22 cellular contexts compared by ENCODE assay signal in genomic region chr18:2587788-2588187, GRCh38. TPM values are rescaled to one million over a fixed set of nuclear protein-coding genes. Genes with fewer than 3 reads are reported as not detected.
A peak's percentile ranks its signal among the peaks of the same experiment; 100 is the strongest.
DNase-seq lines count a peak whose midpoint lies in the region; ATAC-seq, FAIRE-seq and TF ChIP-seq lines count a peak whose summit lies in the region.
"Had no signal": no experiment of that assay in that cellular context is flagged by ENCODE, and none has a peak within 500 bp of the region (broad histone marks: within the 10 kb centered on the region; RNA-seq: fewer than 3 reads in every experiment).

No MANE protein-coding gene starts in this region.

- peaks cover 5% of the 10 kb centered on the region for H3K4me1 ChIP-seq in HEK293 (ENCODE audit: control insufficient read depth, insufficient read depth, low read length)
- H3K4me1 ChIP-seq: pancreas, testis had no signal

- H3K9me3 Mint-ChIP-seq in activated CD4-positive, alpha-beta T cell treated with anti-CD3 and anti-CD28 coated beads, Interleukin-2, amount 10 ng/mL, durations not matched to agents 24 days and 14 days = no peaks in the 10 kb centered on the region
- H3K9me3 Mint-ChIP-seq in activated T-helper 1 cell treated with anti-CD3 and anti-CD28 coated beads, Interleukin-12 subunit alpha, Interleukin-12 subunit beta, Interleukin-2, Interleukin-4 antibody, amounts not matched to agents 30 ng/mL and 10 ng/mL and 1 ng/mL, durations not matched to agents 14 hours and 24 hours and 36 hours = no peaks in the 10 kb centered on the region
- H3K9me3 Mint-ChIP-seq in neural crest cell = no peaks in the 10 kb centered on the region
- H3K9me3 Mint-ChIP-seq: dendritic cell treated with granulocyte-macrophage colony-stimulating factor and Interleukin-4, amounts not matched to agents 40 ng/mL and 50 ng/mL, for 4 days; IgD-negative memory B cell had no signal

- DNase-seq in activated CD4-positive, alpha-beta T cell treated with anti-CD3 and anti-CD28 coated beads, Interleukin-2, amount 10 ng/mL, durations not matched to agents 24 days and 14 days = no peak
- DNase-seq in activated CD4-positive, alpha-beta T cell treated with anti-CD3 and anti-CD28 coated beads, Interleukin-2, amount 50 U/mL, for 1 hour = no peak
- no peak for DNase-seq in activated T-helper 1 cell treated with anti-CD3 and anti-CD28 coated beads, Interleukin-12 subunit alpha, Interleukin-12 subunit beta, Interleukin-2, Interleukin-4 antibody, amounts not matched to agents 30 ng/mL and 10 ng/mL and 1 ng/mL, durations not matched to agents 14 hours and 24 hours and 36 hours (ENCODE audit: low spot score)
- DNase-seq in neural crest cell (ENCODE audit: low read depth, low spot score) (no peak), RCC 7860 (ENCODE audit: low spot score) (no peak), NCI-H1436 treated with DMSO at 0.1 percent for 48 hours (lab: John Stamatoyannopoulos, UW) (no peak)
- DNase-seq: activated gamma-delta T cell; brain microvascular endothelial cell; DMS153; glutamatergic neuron; left ventricle myocardium superior; NCI-H2081; NCI-H524 treated with DMSO at 0.1 percent for 48 hours; pancreas; stimulated activated CD4-positive, alpha-beta T cell treated with anti-CD3 and anti-CD28 coated beads, Interleukin-4, amount 100 ng/mL, for 4 hours; stimulated activated CD8-positive, alpha-beta memory T cell treated with anti-CD3 and anti-CD28 coated beads, Interleukin-4, amount 100 ng/mL, for 48 hours; testis had no signal

- no peak overlapping the region for H3K4me3 ChIP-seq in HEK293 (ENCODE audit: low read depth, low read length)
- H3K4me3 ChIP-seq: pancreas, testis had no signal

- H3K36me3 Mint-ChIP-seq in activated CD4-positive, alpha-beta T cell treated with anti-CD3 and anti-CD28 coated beads, Interleukin-2, amount 10 ng/mL, durations not matched to agents 24 days and 14 days (ENCODE audit: low read depth) = peaks cover 45% of the 10 kb centered on the region
- peaks cover 30% of the 10 kb centered on the region for H3K36me3 Mint-ChIP-seq in activated T-helper 1 cell treated with anti-CD3 and anti-CD28 coated beads, Interleukin-12 subunit alpha, Interleukin-12 subunit beta, Interleukin-2, Interleukin-4 antibody, amounts not matched to agents 30 ng/mL and 10 ng/mL and 1 ng/mL, durations not matched to agents 14 hours and 24 hours and 36 hours (ENCODE audit: low read depth)
- H3K36me3 Mint-ChIP-seq in neural crest cell (ENCODE audit: low read depth) = peaks cover 11% of the 10 kb centered on the region

- H3K27ac ChIP-seq in HEK293 (ENCODE audit: extremely low read depth, low read depth, low read length) = peak overlapping the region; percentile 40; the same call in 1 of the 2 replicates
- H3K27ac ChIP-seq: brain microvascular endothelial cell, pancreas, testis had no signal

- ATAC-seq in HG03135 (IDR thresholded peaks at IDR 0.05; ENCODE audit: unreplicated experiment) = no peak
- ATAC-seq: left ventricle myocardium superior, pancreas had no signal

- CTCF ChIA-PET in HEK293 (lab: Yijun Ruan, JAX) = no interaction called here

- H3K9me3 ChIP-seq in HEK293 (ENCODE audit: control insufficient read depth, insufficient read depth, low read depth, low read length) = no peaks in the 10 kb centered on the region
- H3K9me3 ChIP-seq: pancreas, testis had no signal

- POLR2A ChIA-PET in HEK293 (lab: Yijun Ruan, JAX) = no interaction called here

- intact Hi-C loops in activated CD4-positive, alpha-beta T cell treated with anti-CD3 and anti-CD28 coated beads, Interleukin-2, amount 10 ng/mL, durations not matched to agents 24 days and 14 days (cut with micrococcal nuclease) = loop anchor here (2.0 to 5.0 kb wide), 3 partner anchors 15 to 70 kb away; partner anchors contain the start of gene SMCHD1
- intact Hi-C loops in activated T-helper 1 cell treated with anti-CD3 and anti-CD28 coated beads, Interleukin-12 subunit alpha, Interleukin-12 subunit beta, Interleukin-2, Interleukin-4 antibody, amounts not matched to agents 30 ng/mL and 10 ng/mL and 1 ng/mL, durations not matched to agents 14 hours and 24 hours and 36 hours (cut with micrococcal nuclease) = loop anchor here (2.0 kb wide), 2 partner anchors 15 to 17 kb away; no protein-coding TSS in a partner anchor

- peaks cover 45 to 70% of the 10 kb centered on the region in 2 experiments for H3K36me3 ChIP-seq in HEK293 (ENCODE audit: control insufficient read depth in 2 of 2, insufficient read depth in 1 of 2, low read length in 2 of 2)
- H3K36me3 ChIP-seq: brain microvascular endothelial cell, pancreas had no signal

- peaks cover 37% of the 10 kb centered on the region for H3K4me1 Mint-ChIP-seq in activated CD4-positive, alpha-beta T cell treated with anti-CD3 and anti-CD28 coated beads, Interleukin-2, amount 10 ng/mL, durations not matched to agents 24 days and 14 days
- H3K4me1 Mint-ChIP-seq in activated T-helper 1 cell treated with anti-CD3 and anti-CD28 coated beads, Interleukin-12 subunit alpha, Interleukin-12 subunit beta, Interleukin-2, Interleukin-4 antibody, amounts not matched to agents 30 ng/mL and 10 ng/mL and 1 ng/mL, durations not matched to agents 14 hours and 24 hours and 36 hours (ENCODE audit: low read depth) = peaks cover 53% of the 10 kb centered on the region
- no peaks in the 10 kb centered on the region for H3K4me1 Mint-ChIP-seq in neural crest cell

- H3K27me3 Mint-ChIP-seq in activated CD4-positive, alpha-beta T cell treated with anti-CD3 and anti-CD28 coated beads, Interleukin-2, amount 10 ng/mL, durations not matched to agents 24 days and 14 days = no peaks in the 10 kb centered on the region
- H3K27me3 Mint-ChIP-seq in activated T-helper 1 cell treated with anti-CD3 and anti-CD28 coated beads, Interleukin-12 subunit alpha, Interleukin-12 subunit beta, Interleukin-2, Interleukin-4 antibody, amounts not matched to agents 30 ng/mL and 10 ng/mL and 1 ng/mL, durations not matched to agents 14 hours and 24 hours and 36 hours (ENCODE audit: insufficient read depth) = no peaks in the 10 kb centered on the region
- no peaks in the 10 kb centered on the region for H3K27me3 Mint-ChIP-seq in neural crest cell (ENCODE audit: low read depth)
- H3K27me3 Mint-ChIP-seq: dendritic cell treated with granulocyte-macrophage colony-stimulating factor and Interleukin-4, amounts not matched to agents 40 ng/mL and 50 ng/mL, for 4 days; IgD-negative memory B cell had no signal

- H3K4me3 Mint-ChIP-seq in activated CD4-positive, alpha-beta T cell treated with anti-CD3 and anti-CD28 coated beads, Interleukin-2, amount 10 ng/mL, durations not matched to agents 24 days and 14 days = peak overlapping the region; percentile 13
- peak overlapping the region; percentile 21 for H3K4me3 Mint-ChIP-seq in activated T-helper 1 cell treated with anti-CD3 and anti-CD28 coated beads, Interleukin-12 subunit alpha, Interleukin-12 subunit beta, Interleukin-2, Interleukin-4 antibody, amounts not matched to agents 30 ng/mL and 10 ng/mL and 1 ng/mL, durations not matched to agents 14 hours and 24 hours and 36 hours
- H3K4me3 Mint-ChIP-seq in neural crest cell = no peak overlapping the region
- H3K4me3 Mint-ChIP-seq: dendritic cell treated with granulocyte-macrophage colony-stimulating factor and Interleukin-4, amounts not matched to agents 40 ng/mL and 50 ng/mL, for 4 days; IgD-negative memory B cell had no signal

- no peak for FAIRE-seq in RCC 7860 (lab: Jason Lieb, UNC)
- FAIRE-seq: H1, pancreas had no signal

- TF ChIP-seq CTCF in HEK293 (tag by site-specific recombination; IDR thresholded peaks at IDR 0.05) (no peak), neural crest cell (conservative IDR thresholded peaks at IDR 0.05) (no peak)

- H3K27ac Mint-ChIP-seq in activated CD4-positive, alpha-beta T cell treated with anti-CD3 and anti-CD28 coated beads, Interleukin-2, amount 10 ng/mL, durations not matched to agents 24 days and 14 days = peak overlapping the region; percentile 22
- peak overlapping the region; percentile 83 for H3K27ac Mint-ChIP-seq in activated T-helper 1 cell treated with anti-CD3 and anti-CD28 coated beads, Interleukin-12 subunit alpha, Interleukin-12 subunit beta, Interleukin-2, Interleukin-4 antibody, amounts not matched to agents 30 ng/mL and 10 ng/mL and 1 ng/mL, durations not matched to agents 14 hours and 24 hours and 36 hours
- peak overlapping the region; percentile 8 for H3K27ac Mint-ChIP-seq in neural crest cell (ENCODE audit: unreplicated experiment)
- H3K27ac Mint-ChIP-seq: dendritic cell treated with granulocyte-macrophage colony-stimulating factor and Interleukin-4, amounts not matched to agents 40 ng/mL and 50 ng/mL, for 4 days had no signal

TF ChIP-seq in HEK293, 187 proteins besides CTCF, POLR2A, EP300 and RAD21 (continues in another document):
- TF ChIP-seq ZNF514 (tag by site-specific recombination; IDR thresholded peaks at IDR 0.05) = no peak
- peak; percentile 73 for TF ChIP-seq ZBTB44 (tag by site-specific recombination; IDR thresholded peaks at IDR 0.05)
- no peak for TF ChIP-seq ZNF423 (tag by site-specific recombination; IDR thresholded peaks at IDR 0.05)

RNA-seq across cellular contexts. Expression of gene NDC80, which starts 16.4 kb away (rescaled TPM):
- 42.4 and 50.5 TPM in 2 replicates for total RNA-seq in activated CD4-positive, alpha-beta T cell treated with anti-CD3 and anti-CD28 coated beads, Interleukin-2, amount 10 ng/mL, durations not matched to agents 24 days and 14 days
- total RNA-seq in activated T-helper 1 cell treated with anti-CD3 and anti-CD28 coated beads, Interleukin-12 subunit alpha, Interleukin-12 subunit beta, Interleukin-2, Interleukin-4 antibody, amounts not matched to agents 30 ng/mL and 10 ng/mL and 1 ng/mL, durations not matched to agents 14 hours and 24 hours and 36 hours = 41.2 and 42.6 TPM in 2 replicates
- total RNA-seq in neural crest cell = 49.5 and 52.1 TPM in 2 replicates

RNA-seq across cellular contexts. Expression of gene METTL4, which starts 16.5 kb away (rescaled TPM):
- 17.7 and 18.4 TPM in 2 replicates for total RNA-seq in activated CD4-positive, alpha-beta T cell treated with anti-CD3 and anti-CD28 coated beads, Interleukin-2, amount 10 ng/mL, durations not matched to agents 24 days and 14 days
- 15.0 and 26.2 TPM in 2 replicates for total RNA-seq in activated T-helper 1 cell treated with anti-CD3 and anti-CD28 coated beads, Interleukin-12 subunit alpha, Interleukin-12 subunit beta, Interleukin-2, Interleukin-4 antibody, amounts not matched to agents 30 ng/mL and 10 ng/mL and 1 ng/mL, durations not matched to agents 14 hours and 24 hours and 36 hours
- total RNA-seq in neural crest cell = 12.6 and 13.2 TPM in 2 replicates

Comparison
In these comparisons a context has a peak if more than half of its experiments do, and no peak if none do; other contexts are left out.
1. H3K27ac Mint-ChIP-seq: peak in every context shown above with its lines; median percentile 83 in activated T-helper 1 cell treated with anti-CD3 and anti-CD28 coated beads, Interleukin-12 subunit alpha, Interleukin-12 subunit beta, Interleukin-2, Interleukin-4 antibody, amounts not matched to agents 30 ng/mL and 10 ng/mL and 1 ng/mL, durations not matched to agents 14 hours and 24 hours and 36 hours; 22 in activated CD4-positive, alpha-beta T cell treated with anti-CD3 and anti-CD28 coated beads, Interleukin-2, amount 10 ng/mL, durations not matched to agents 24 days and 14 days; 8 in neural crest cell.